Comparison of ENCODE assay signal across 27 cellular contexts in the genomic region with DNA sequence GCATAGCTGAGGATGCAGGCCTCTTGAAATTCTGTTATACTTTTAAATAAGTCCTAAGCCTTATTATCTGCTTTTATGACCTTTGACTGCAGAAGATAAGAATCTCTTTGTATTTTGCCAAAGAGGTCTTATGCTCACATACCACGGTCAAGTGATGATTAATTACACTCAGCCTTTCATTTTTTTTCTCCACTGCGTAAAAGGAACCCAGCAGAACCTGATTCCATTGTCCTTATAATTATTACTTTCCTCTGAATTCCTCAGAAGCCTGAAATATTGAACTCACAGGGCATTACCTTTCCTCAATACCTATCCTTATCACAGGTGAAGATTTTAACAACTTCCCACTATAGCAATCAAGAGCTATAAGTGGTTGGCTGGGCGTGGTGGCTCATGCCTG.
"Had no signal": no experiment of that assay in that cellular context is flagged by ENCODE, and none has a peak within 500 bp of the region (broad histone marks: within the 10 kb centered on the region; RNA-seq: fewer than 3 reads in every experiment).

No MANE protein-coding gene starts in this region.

- H3K27ac Mint-ChIP-seq: immature natural killer cell; naive thymus-derived CD4-positive, alpha-beta T cell; natural killer cell treated with Interleukin-12 subunit alpha and Interleukin-12 subunit beta and Interleukin-15 and Interleukin-18, amount 100 ng/mL, for 72 hours; stimulated activated memory B cell treated with anti-CD40 and anti-IgM and Interleukin-4, amounts not matched to agents 10 μg/mL and 1 μg/mL and 100 μg/mL, for 72 hours; stimulated activated naive CD8-positive, alpha-beta T cell treated with anti-CD3 and anti-CD28 coated beads, Interleukin-15, amount 100 ng/mL, for 72 hours had no signal

- H3K4me1 ChIP-seq: left lung, lower lobe of right lung, prostate gland, sigmoid colon, tibial artery, uterus had no signal

- H3K27me3 ChIP-seq: left lung, ovary, sigmoid colon, tibial artery, uterus had no signal

- DNase-seq: hypothalamus; immature natural killer cell; kidney; left colon; left lung; lower lobe of right lung; mammary epithelial cell; mesenchymal stem cell; mucosa of descending colon; naive thymus-derived CD4-positive, alpha-beta T cell; ovary; retina; right cardiac atrium; sigmoid colon; small intestine; stimulated activated CD4-positive, alpha-beta T cell treated with anti-CD3 and anti-CD28 coated beads, Interleukin-1b, Interleukin-23, amount 100 ng/mL, for 48 hours; stimulated activated CD4-positive, alpha-beta T cell treated with anti-CD3 and anti-CD28 coated beads, Interleukin-2, amount 100 ng/mL, for 48 hours; stimulated activated CD4-positive, alpha-beta T cell treated with anti-CD3 and anti-CD28 coated beads, Interleukin-4, amount 100 ng/mL, for 4 hours; stimulated activated CD8-positive, alpha-beta memory T cell treated with anti-CD3 and anti-CD28 coated beads, Interleukin-4, amount 100 ng/mL, for 48 hours; stimulated activated naive CD4-positive, alpha-beta T cell treated with Interleukin-2 at 50 U/mL for 16 hours; stimulated activated naive CD8-positive, alpha-beta T cell treated with anti-CD3 and anti-CD28 coated beads, Interleukin-15, amount 100 ng/mL, for 72 hours; tibial artery; uterus had no signal

- H3K27ac ChIP-seq: left lung, lower lobe of right lung, ovary, prostate gland, sigmoid colon, thoracic aorta, tibial artery, uterus had no signal

- H3K36me3 ChIP-seq: left lung, lower lobe of right lung, ovary, prostate gland, sigmoid colon, thoracic aorta, tibial artery, uterus had no signal

- H3K27me3 Mint-ChIP-seq: naive thymus-derived CD4-positive, alpha-beta T cell; natural killer cell treated with Interleukin-12 subunit alpha and Interleukin-12 subunit beta and Interleukin-15 and Interleukin-18, amount 100 ng/mL, for 72 hours; stimulated activated memory B cell treated with anti-CD40 and anti-IgM and Interleukin-4, amounts not matched to agents 10 μg/mL and 1 μg/mL and 100 μg/mL, for 72 hours; stimulated activated naive CD8-positive, alpha-beta T cell treated with anti-CD3 and anti-CD28 coated beads, Interleukin-15, amount 100 ng/mL, for 72 hours had no signal

- H3K36me3 Mint-ChIP-seq: stimulated activated memory B cell treated with anti-CD40 and anti-IgM and Interleukin-4, amounts not matched to agents 10 μg/mL and 1 μg/mL and 100 μg/mL, for 72 hours had no signal

- H3K4me3 Mint-ChIP-seq: immature natural killer cell; naive thymus-derived CD4-positive, alpha-beta T cell; natural killer cell treated with Interleukin-12 subunit alpha and Interleukin-12 subunit beta and Interleukin-15 and Interleukin-18, amount 100 ng/mL, for 72 hours; stimulated activated memory B cell treated with anti-CD40 and anti-IgM and Interleukin-4, amounts not matched to agents 10 μg/mL and 1 μg/mL and 100 μg/mL, for 72 hours; stimulated activated naive CD8-positive, alpha-beta T cell treated with anti-CD3 and anti-CD28 coated beads, Interleukin-15, amount 100 ng/mL, for 72 hours had no signal

- H3K9me3 ChIP-seq: lower lobe of right lung, mucosa of descending colon, ovary, prostate gland, thoracic aorta, tibial artery, uterus had no signal

- H3K4me1 Mint-ChIP-seq: immature natural killer cell; naive thymus-derived CD4-positive, alpha-beta T cell; stimulated activated memory B cell treated with anti-CD40 and anti-IgM and Interleukin-4, amounts not matched to agents 10 μg/mL and 1 μg/mL and 100 μg/mL, for 72 hours; stimulated activated naive CD8-positive, alpha-beta T cell treated with anti-CD3 and anti-CD28 coated beads, Interleukin-15, amount 100 ng/mL, for 72 hours had no signal

- H3K4me3 ChIP-seq: left lung, lower lobe of right lung, mucosa of descending colon, ovary, prostate gland, sigmoid colon, thoracic aorta, tibial artery, uterus had no signal
